ENCODE assay signal across 2 cellular contexts in genomic region chr17:50481648-50482047, GRCh38.
TF ChIP-seq lines count a peak whose summit lies in the region.

No MANE protein-coding gene starts in this region.

TF ChIP-seq in HepG2, 621 proteins besides CTCF, POLR2A, EP300 and RAD21:
- TF ChIP-seq ZNF629 (CRISPR knock-in tag; conservative IDR thresholded peaks at IDR 0.05), result peak; percentile 70
- no peak for TF ChIP-seq SIN3A (IDR thresholded peaks at IDR 0.05; ENCODE audit: borderline replicate concordance, low read depth, low read length)
- TF ChIP-seq, protein P1, sequence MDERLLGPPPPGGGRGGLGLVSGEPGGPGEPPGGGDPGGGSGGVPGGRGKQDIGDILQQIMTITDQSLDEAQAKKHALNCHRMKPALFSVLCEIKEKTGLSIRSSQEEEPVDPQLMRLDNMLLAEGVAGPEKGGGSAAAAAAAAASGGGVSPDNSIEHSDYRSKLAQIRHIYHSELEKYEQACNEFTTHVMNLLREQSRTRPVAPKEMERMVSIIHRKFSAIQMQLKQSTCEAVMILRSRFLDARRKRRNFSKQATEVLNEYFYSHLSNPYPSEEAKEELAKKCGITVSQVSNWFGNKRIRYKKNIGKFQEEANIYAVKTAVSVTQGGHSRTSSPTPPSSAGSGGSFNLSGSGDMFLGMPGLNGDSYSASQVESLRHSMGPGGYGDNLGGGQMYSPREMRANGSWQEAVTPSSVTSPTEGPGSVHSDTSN (CRISPR knock-in tag; IDR thresholded peaks at IDR 0.05), result no peak
- no peak for TF ChIP-seq ZNF253 (CRISPR knock-in tag; IDR thresholded peaks at IDR 0.05; ENCODE audit: borderline replicate concordance)
TF ChIP-seq in HepG2: peak in this region for 1.

TF ChIP-seq in SK-N-SH, 30 proteins besides CTCF, POLR2A, EP300 and RAD21:
- TF ChIP-seq POLR2AphosphoS5 (IDR thresholded peaks at IDR 0.05; ENCODE audit: low read depth, low read length) (no peak), FOXM1 (IDR thresholded peaks at IDR 0.05; ENCODE audit: low read depth) (no peak), SMC3 (IDR thresholded peaks at IDR 0.05; ENCODE audit: low read depth, low read length) (no peak), TEAD4 (IDR thresholded peaks at IDR 0.05; ENCODE audit: borderline replicate concordance, insufficient read depth) (no peak), RFX5 (IDR thresholded peaks at IDR 0.05; ENCODE audit: low read length) (no peak), FOSL2 (IDR thresholded peaks at IDR 0.05; ENCODE audit: borderline replicate concordance, low read depth) (no peak), RXRA (IDR thresholded peaks at IDR 0.05; ENCODE audit: borderline replicate concordance, low read depth) (no peak), MXI1 (IDR thresholded peaks at IDR 0.05; ENCODE audit: low read depth, low read length) (no peak), GABPA (IDR thresholded peaks at IDR 0.05; ENCODE audit: low read depth) (no peak), JUND (IDR thresholded peaks at IDR 0.05) (no peak), NRF1 (IDR thresholded peaks at IDR 0.05; ENCODE audit: low read depth, low read length) (no peak), ELF1 (IDR thresholded peaks at IDR 0.05) (no peak), EZH2phosphoT487 (IDR thresholded peaks at IDR 0.05; ENCODE audit: borderline replicate concordance, low read depth) (no peak)
- TF ChIP-seq, protein P2, sequence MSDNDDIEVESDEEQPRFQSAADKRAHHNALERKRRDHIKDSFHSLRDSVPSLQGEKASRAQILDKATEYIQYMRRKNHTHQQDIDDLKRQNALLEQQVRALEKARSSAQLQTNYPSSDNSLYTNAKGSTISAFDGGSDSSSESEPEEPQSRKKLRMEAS (IDR thresholded peaks at IDR 0.05; ENCODE audit: low read depth), result no peak
- TF ChIP-seq, protein P3, sequence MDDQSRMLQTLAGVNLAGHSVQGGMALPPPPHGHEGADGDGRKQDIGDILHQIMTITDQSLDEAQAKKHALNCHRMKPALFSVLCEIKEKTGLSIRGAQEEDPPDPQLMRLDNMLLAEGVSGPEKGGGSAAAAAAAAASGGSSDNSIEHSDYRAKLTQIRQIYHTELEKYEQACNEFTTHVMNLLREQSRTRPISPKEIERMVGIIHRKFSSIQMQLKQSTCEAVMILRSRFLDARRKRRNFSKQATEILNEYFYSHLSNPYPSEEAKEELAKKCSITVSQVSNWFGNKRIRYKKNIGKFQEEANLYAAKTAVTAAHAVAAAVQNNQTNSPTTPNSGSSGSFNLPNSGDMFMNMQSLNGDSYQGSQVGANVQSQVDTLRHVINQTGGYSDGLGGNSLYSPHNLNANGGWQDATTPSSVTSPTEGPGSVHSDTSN (IDR thresholded peaks at IDR 0.05), result no peak
- TF ChIP-seq, protein P4, sequence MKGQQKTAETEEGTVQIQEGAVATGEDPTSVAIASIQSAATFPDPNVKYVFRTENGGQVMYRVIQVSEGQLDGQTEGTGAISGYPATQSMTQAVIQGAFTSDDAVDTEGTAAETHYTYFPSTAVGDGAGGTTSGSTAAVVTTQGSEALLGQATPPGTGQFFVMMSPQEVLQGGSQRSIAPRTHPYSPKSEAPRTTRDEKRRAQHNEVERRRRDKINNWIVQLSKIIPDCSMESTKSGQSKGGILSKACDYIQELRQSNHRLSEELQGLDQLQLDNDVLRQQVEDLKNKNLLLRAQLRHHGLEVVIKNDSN (IDR thresholded peaks at IDR 0.05; ENCODE audit: borderline replicate concordance, low read depth), result no peak
- TF ChIP-seq, protein P5, sequence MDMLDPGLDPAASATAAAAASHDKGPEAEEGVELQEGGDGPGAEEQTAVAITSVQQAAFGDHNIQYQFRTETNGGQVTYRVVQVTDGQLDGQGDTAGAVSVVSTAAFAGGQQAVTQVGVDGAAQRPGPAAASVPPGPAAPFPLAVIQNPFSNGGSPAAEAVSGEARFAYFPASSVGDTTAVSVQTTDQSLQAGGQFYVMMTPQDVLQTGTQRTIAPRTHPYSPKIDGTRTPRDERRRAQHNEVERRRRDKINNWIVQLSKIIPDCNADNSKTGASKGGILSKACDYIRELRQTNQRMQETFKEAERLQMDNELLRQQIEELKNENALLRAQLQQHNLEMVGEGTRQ (IDR thresholded peaks at IDR 0.05; ENCODE audit: borderline replicate concordance, low read depth, low read length), result no peak
